20 cellular contexts compared by ENCODE assay signal in the genomic region with DNA sequence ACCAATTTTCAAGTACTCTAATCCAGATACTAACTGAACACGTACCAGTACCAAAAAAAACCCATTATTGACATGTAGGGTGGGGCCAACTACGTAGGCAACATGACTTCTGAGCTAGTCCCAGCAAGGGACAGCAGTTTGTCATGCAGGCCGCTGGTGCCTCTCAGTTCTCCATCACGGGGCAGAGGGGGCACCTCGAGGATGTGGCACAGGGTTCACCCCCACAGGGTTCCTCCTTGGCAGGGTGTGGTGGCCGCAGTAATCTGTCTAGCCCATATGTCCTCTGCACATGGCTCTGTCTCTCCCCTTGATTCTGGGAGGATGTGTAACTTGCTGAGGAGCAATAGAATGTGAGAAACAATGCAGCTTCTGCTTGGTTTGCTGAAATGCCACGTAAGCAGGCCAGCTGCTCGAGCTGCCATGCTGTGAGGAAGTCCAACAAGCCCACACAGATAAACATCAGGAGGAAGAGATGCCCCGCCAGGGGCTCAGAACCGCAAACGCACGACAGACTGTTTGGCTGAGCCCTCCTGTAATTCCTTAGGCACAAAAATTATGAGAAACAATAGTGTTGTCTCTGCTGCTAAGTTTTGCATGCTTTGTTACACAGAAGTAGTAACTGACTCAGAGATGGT.
DNase-seq lines count a peak whose midpoint lies in the region; ATAC-seq and TF ChIP-seq lines count a peak whose summit lies in the region.
"Had no signal": no experiment of that assay in that cellular context is flagged by ENCODE, and none has a peak within 500 bp of the region (broad histone marks: within the 10 kb centered on the region; RNA-seq: fewer than 3 reads in every experiment).

No MANE protein-coding gene starts in this region.

- H3K36me3 ChIP-seq in right atrium auricular region (no peaks in the 10 kb centered on the region), RWPE2 (ENCODE audit: low read depth) (no peaks in the 10 kb centered on the region), neural progenitor cell (no peaks in the 10 kb centered on the region), smooth muscle cell (ENCODE audit: low read depth) (no peaks in the 10 kb centered on the region), gastrocnemius medialis (no peaks in the 10 kb centered on the region)

- H3K27me3 Mint-ChIP-seq in neural progenitor cell (ENCODE audit: insufficient read depth, low read depth), result peaks cover 3% of the 10 kb centered on the region

- H3K27ac ChIP-seq in right atrium auricular region (no peak overlapping the region), RWPE2 (ENCODE audit: poor library complexity, severe bottlenecking) (no peak overlapping the region), neural progenitor cell (no peak overlapping the region), smooth muscle cell (ENCODE audit: low read depth) (no peak overlapping the region), gastrocnemius medialis (peak overlapping the region in 1 of 4 donors; percentile 55)
- H3K27ac ChIP-seq: C4-2B had no signal

- H3K4me1 Mint-ChIP-seq in neural progenitor cell, result peaks cover 9% of the 10 kb centered on the region

- intact Hi-C loops in left cardiac atrium (cut with DNase I) (loop anchor here in 1 of 2 donors (10.0 kb wide), 1 partner anchor 109 kb away; a partner anchor contains a TSS), gastrocnemius medialis (cut with DNase I; ENCODE audit: low total_unique reads) (loop anchor here (10.0 kb wide), 1 partner anchor 59 kb away; no protein-coding TSS in a partner anchor)

- H4K20me1 ChIP-seq in neural progenitor cell (ENCODE audit: low read depth), result no peaks in the 10 kb centered on the region
- H4K20me1 ChIP-seq in smooth muscle cell (ENCODE audit: low read depth), result no peaks in the 10 kb centered on the region

- no peak overlapping the region for H3K27ac Mint-ChIP-seq in neural progenitor cell

- H3K4me2 ChIP-seq in neural progenitor cell, result no peak overlapping the region
- H3K4me2 ChIP-seq in smooth muscle cell, result no peak overlapping the region

- peak; percentile 7 for DNase-seq in left cardiac atrium
- no peak for DNase-seq in right atrium auricular region (ENCODE audit: low spot score)
- DNase-seq in RWPE2 (ENCODE audit: low spot score), result peak; percentile 24
- DNase-seq in neural progenitor cell (ENCODE audit: low spot score), result peak; percentile 1
- no peak for DNase-seq in smooth muscle cell (lab: John Stamatoyannopoulos, UW; ENCODE audit: unreplicated experiment)
- no peak for DNase-seq in gastrocnemius medialis
- no peak for DNase-seq in NCI-H2107 treated with DMSO at 0.1 percent for 48 hours (lab: John Stamatoyannopoulos, UW; ENCODE audit: unreplicated experiment)
- DNase-seq: CD8-positive, alpha-beta memory T cell; EL; H7; KG1; NCI-H1092 treated with DMSO at 0.1 percent for 48 hours; NCI-H1436 treated with DMSO at 0.1 percent for 48 hours; NCI-H2029; NCI-H226; NCI-H510A treated with DMSO at 0.1 percent for 48 hours; NCI-H774; NK-92 treated with Interleukin-12 subunit alpha and Interleukin-12 subunit beta, amount 100 ng/mL, for 24 hours; SHP77 had no signal

- TF ChIP-seq CTCF in right atrium auricular region (IDR thresholded peaks at IDR 0.05) (no peak), RWPE2 (IDR thresholded peaks at IDR 0.05; ENCODE audit: poor library complexity, severe bottlenecking) (no peak), neural progenitor cell (IDR thresholded peaks at IDR 0.05) (no peak), smooth muscle cell (IDR thresholded peaks at IDR 0.05; ENCODE audit: borderline replicate concordance, insufficient read depth, poor library complexity, severe bottlenecking) (no peak), gastrocnemius medialis (IDR thresholded peaks at IDR 0.05 in 4 of 5, conservative IDR thresholded peaks at IDR 0.05 in 1 of 5) (no peak)

- 95% methylated on average over 12 of the region's 12 CpGs for WGBS in smooth muscle cell (ENCODE audit: low lambda C conversion rate)

- no peak overlapping the region for H3K4me3 ChIP-seq in right atrium auricular region
- no peak overlapping the region for H3K4me3 ChIP-seq in RWPE2 (ENCODE audit: severe bottlenecking)
- no peak overlapping the region for H3K4me3 ChIP-seq in neural progenitor cell
- no peak overlapping the region for H3K4me3 ChIP-seq in smooth muscle cell
- no peak overlapping the region for H3K4me3 ChIP-seq in gastrocnemius medialis

- H3K9ac ChIP-seq in neural progenitor cell (no peak overlapping the region), smooth muscle cell (ENCODE audit: low read depth) (no peak overlapping the region)

- H3K9me3 ChIP-seq in right atrium auricular region, result no peaks in the 10 kb centered on the region
- no peaks in the 10 kb centered on the region for H3K9me3 ChIP-seq in RWPE2 (ENCODE audit: severe bottlenecking)
- no peaks in the 10 kb centered on the region for H3K9me3 ChIP-seq in neural progenitor cell (ENCODE audit: low read depth)
- no peaks in the 10 kb centered on the region for H3K9me3 ChIP-seq in smooth muscle cell (replicated peaks; ENCODE audit: low read depth)
- no peaks in the 10 kb centered on the region for H3K9me3 ChIP-seq in gastrocnemius medialis

- no peak overlapping the region for H3K4me3 Mint-ChIP-seq in neural progenitor cell
- H3K4me3 Mint-ChIP-seq: CD8-positive, alpha-beta memory T cell had no signal

- H3K79me2 ChIP-seq in neural progenitor cell (ENCODE audit: low read depth) (no peaks in the 10 kb centered on the region), smooth muscle cell (ENCODE audit: low read depth) (no peaks in the 10 kb centered on the region)

- peaks cover 0 to 7% of the 10 kb centered on the region in 2 donors for H3K4me1 ChIP-seq in right atrium auricular region
- no peaks in the 10 kb centered on the region for H3K4me1 ChIP-seq in RWPE2 (ENCODE audit: insufficient read depth, poor library complexity, severe bottlenecking)
- H3K4me1 ChIP-seq in neural progenitor cell, result no peaks in the 10 kb centered on the region
- no peaks in the 10 kb centered on the region for H3K4me1 ChIP-seq in smooth muscle cell (ENCODE audit: low read depth)
- H3K4me1 ChIP-seq in gastrocnemius medialis, result peaks cover 0 to 4% of the 10 kb centered on the region in 2 donors

- H3K9me3 Mint-ChIP-seq in neural progenitor cell, result peaks cover 3% of the 10 kb centered on the region

- H3K27me3 ChIP-seq in right atrium auricular region (no peaks in the 10 kb centered on the region), RWPE2 (ENCODE audit: insufficient read depth, poor library complexity, severe bottlenecking) (no peaks in the 10 kb centered on the region), neural progenitor cell (no peaks in the 10 kb centered on the region), smooth muscle cell (ENCODE audit: low read depth) (no peaks in the 10 kb centered on the region), gastrocnemius medialis (peaks cover 0 to 6% (median 2%) of the 10 kb centered on the region in 3 donors)

- no peaks in the 10 kb centered on the region for H3K36me3 Mint-ChIP-seq in neural progenitor cell

- H3F3A ChIP-seq in neural progenitor cell (ENCODE audit: low read depth) (no peaks in the 10 kb centered on the region), smooth muscle cell (ENCODE audit: low read depth) (no peaks in the 10 kb centered on the region)

- ATAC-seq in left cardiac atrium (no peak), RWPE2 (ENCODE audit: low read depth) (no peak), gastrocnemius medialis (no peak)

- no peak for TF ChIP-seq POLR2A in gastrocnemius medialis (IDR thresholded peaks at IDR 0.05)

- H2AFZ ChIP-seq in neural progenitor cell (replicated peaks) (no peak overlapping the region), smooth muscle cell (ENCODE audit: low read depth) (no peak overlapping the region)

- in situ Hi-C loops in gastrocnemius medialis (cut with MboI; ENCODE audit: low sequenced_read_pairs in 4 of 4), result no loop called here

Comparison
In these comparisons a context has a peak if more than half of its experiments do, and no peak if none do; other contexts are left out.
1. DNase-seq: peak in left cardiac atrium (single experiment), RWPE2 (single experiment) and neural progenitor cell (single experiment); none in right atrium auricular region (single experiment), smooth muscle cell (single experiment), gastrocnemius medialis (0 of 2) and NCI-H2107 treated with DMSO at 0.1 percent for 48 hours (single experiment).